In the genomic region with DNA sequence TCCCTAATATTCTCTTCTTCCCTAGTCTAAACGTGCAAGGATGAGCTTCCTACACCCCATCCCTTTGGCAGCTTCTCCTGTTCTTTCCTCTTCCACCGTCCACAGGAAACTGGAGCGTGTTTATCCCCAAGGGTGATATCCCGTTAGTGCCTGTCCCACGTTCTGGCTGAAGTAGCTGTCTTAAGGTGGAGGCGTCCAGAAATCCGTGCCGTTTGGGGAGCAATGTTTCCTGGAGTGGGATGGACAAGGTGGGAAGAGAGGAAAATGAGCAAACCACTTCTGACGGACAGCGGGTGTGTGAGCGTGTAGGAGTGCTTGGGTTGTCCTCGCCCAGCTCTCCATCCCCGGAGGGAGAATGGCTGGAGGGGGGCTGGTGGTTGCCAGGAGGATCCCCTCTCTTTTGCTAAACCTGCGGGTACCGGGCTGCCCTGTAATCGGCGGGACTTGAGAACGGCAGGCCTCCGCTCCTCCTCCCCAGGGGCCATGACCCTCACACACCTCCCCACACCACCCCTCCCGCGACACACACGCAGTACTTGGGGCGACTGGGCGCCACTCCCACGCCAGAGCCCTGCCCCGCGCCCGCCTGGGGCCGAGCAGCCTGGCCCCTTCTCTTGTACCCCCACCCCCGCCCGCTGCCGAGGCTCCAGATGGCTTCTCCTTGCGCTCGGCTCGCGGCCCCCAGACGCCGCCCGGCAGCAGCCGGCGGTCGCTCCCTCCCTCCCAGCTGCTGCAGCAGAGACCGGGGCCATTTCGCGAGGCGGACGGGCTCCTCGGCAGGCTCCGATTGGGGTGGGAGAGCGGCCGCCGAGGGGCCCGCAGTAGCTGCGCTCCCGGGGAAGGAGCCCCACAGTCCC, we compare ENCODE assay signal across 8 cellular contexts. TPM values are rescaled to one million over a fixed set of nuclear protein-coding genes. Genes with fewer than 3 reads are reported as not detected.
DNase-seq lines count a peak whose midpoint lies in the region; ATAC-seq, FAIRE-seq and TF ChIP-seq lines count a peak whose summit lies in the region.

No MANE protein-coding gene starts in this region.

- in situ Hi-C loops in ACHN (cut with HindIII; ENCODE audit: low pct_ligation_motif_present, low pct_unique_long_range_greater_than_20kb, low sequenced_read_pairs) = no loop called here

- peaks cover 7% of the 10 kb centered on the region for H3K27me3 Mint-ChIP-seq in activated CD4-positive, alpha-beta memory T cell treated with anti-CD3 and anti-CD28 coated beads for 36 hours

- peaks cover 21% of the 10 kb centered on the region for H3K9me3 Mint-ChIP-seq in activated CD4-positive, alpha-beta memory T cell treated with anti-CD3 and anti-CD28 coated beads for 36 hours

- H3K36me3 Mint-ChIP-seq in activated CD4-positive, alpha-beta memory T cell treated with anti-CD3 and anti-CD28 coated beads for 36 hours = peaks cover 15% of the 10 kb centered on the region

- DNase-seq in ACHN (peak; percentile 10), GM19238 (ENCODE audit: insufficient read length, low spot score) (peak; percentile 44), fibroblast of pulmonary artery (ENCODE audit: low read depth) (peak; percentile 21), omental fat pad (ENCODE audit: low spot score) (no peak), RCC 7860 (ENCODE audit: low spot score) (no peak), NCI-H774 (lab: John Stamatoyannopoulos, UW) (no peak)
- DNase-seq in activated CD4-positive, alpha-beta memory T cell treated with anti-CD3 and anti-CD28 coated beads for 36 hours = peak; percentile 48

- peak overlapping the region; percentile 92 for H3K4me3 ChIP-seq in fibroblast of pulmonary artery (replicated peaks; ENCODE audit: low read depth, low read length)

- peaks cover 46% of the 10 kb centered on the region for H3K4me1 Mint-ChIP-seq in activated CD4-positive, alpha-beta memory T cell treated with anti-CD3 and anti-CD28 coated beads for 36 hours (ENCODE audit: low read depth)

- CTCF ChIA-PET in activated CD4-positive, alpha-beta memory T cell treated with anti-CD3 and anti-CD28 coated beads for 36 hours (lab: Charles Lee) = interaction anchor here (0.6 to 8.9 kb wide), 20 partner anchors 11 to 1252 kb away, joined by 3 to 93 read pairs (median 4); a partner anchor contains a TSS

- POLR2A ChIA-PET in activated CD4-positive, alpha-beta memory T cell treated with anti-CD3 and anti-CD28 coated beads for 36 hours (lab: Charles Lee) = interaction anchor here (1.2 to 2.9 kb wide), 4 partner anchors 11 to 126 kb away, joined by 5 to 18 read pairs (median 6); a partner anchor contains a TSS

- peak; percentile 29 for ATAC-seq in HG03469 (IDR thresholded peaks at IDR 0.05; ENCODE audit: unreplicated experiment)
- peak; percentile 66 for ATAC-seq in omental fat pad (ENCODE audit: low FRiP score)

- FAIRE-seq in RCC 7860 (lab: Jason Lieb, UNC) = no peak

- TF ChIP-seq CTCF in fibroblast of pulmonary artery (IDR thresholded peaks at IDR 0.05; ENCODE audit: low read length, missing control alignments) (no peak), omental fat pad (IDR thresholded peaks at IDR 0.05) (no peak)

- intact Hi-C loops in activated CD4-positive, alpha-beta memory T cell treated with anti-CD3 and anti-CD28 coated beads for 36 hours (cut with micrococcal nuclease) = loop anchor here (1.0 to 10.0 kb wide), 6 partner anchors 20 to 359 kb away; a partner anchor contains a TSS

- H3K4me3 Mint-ChIP-seq in activated CD4-positive, alpha-beta memory T cell treated with anti-CD3 and anti-CD28 coated beads for 36 hours = peak overlapping the region; percentile 88

- H3K27ac Mint-ChIP-seq in activated CD4-positive, alpha-beta memory T cell treated with anti-CD3 and anti-CD28 coated beads for 36 hours = peak overlapping the region; percentile 85

RNA-seq across cellular contexts. Expression of a gene that starts 13.9 kb away (rescaled TPM):
- 1 to 10 TPM; 3.0 to 4.3 TPM for total RNA-seq in activated CD4-positive, alpha-beta memory T cell treated with anti-CD3 and anti-CD28 coated beads for 36 hours
- total RNA-seq in omental fat pad = 1 to 10 TPM; 1.4 to 5.2 (median 3.2) TPM

Comparison
In these comparisons a context has a peak if more than half of its experiments do, and no peak if none do; other contexts are left out.
1. DNase-seq: peak in ACHN (single experiment), GM19238 (single experiment), activated CD4-positive, alpha-beta memory T cell treated with anti-CD3 and anti-CD28 coated beads for 36 hours (single experiment) and fibroblast of pulmonary artery (single experiment); none in omental fat pad (single experiment), RCC 7860 (single experiment) and NCI-H774 (single experiment).